ENCODE assay signal across 8 cellular contexts in the genomic region with DNA sequence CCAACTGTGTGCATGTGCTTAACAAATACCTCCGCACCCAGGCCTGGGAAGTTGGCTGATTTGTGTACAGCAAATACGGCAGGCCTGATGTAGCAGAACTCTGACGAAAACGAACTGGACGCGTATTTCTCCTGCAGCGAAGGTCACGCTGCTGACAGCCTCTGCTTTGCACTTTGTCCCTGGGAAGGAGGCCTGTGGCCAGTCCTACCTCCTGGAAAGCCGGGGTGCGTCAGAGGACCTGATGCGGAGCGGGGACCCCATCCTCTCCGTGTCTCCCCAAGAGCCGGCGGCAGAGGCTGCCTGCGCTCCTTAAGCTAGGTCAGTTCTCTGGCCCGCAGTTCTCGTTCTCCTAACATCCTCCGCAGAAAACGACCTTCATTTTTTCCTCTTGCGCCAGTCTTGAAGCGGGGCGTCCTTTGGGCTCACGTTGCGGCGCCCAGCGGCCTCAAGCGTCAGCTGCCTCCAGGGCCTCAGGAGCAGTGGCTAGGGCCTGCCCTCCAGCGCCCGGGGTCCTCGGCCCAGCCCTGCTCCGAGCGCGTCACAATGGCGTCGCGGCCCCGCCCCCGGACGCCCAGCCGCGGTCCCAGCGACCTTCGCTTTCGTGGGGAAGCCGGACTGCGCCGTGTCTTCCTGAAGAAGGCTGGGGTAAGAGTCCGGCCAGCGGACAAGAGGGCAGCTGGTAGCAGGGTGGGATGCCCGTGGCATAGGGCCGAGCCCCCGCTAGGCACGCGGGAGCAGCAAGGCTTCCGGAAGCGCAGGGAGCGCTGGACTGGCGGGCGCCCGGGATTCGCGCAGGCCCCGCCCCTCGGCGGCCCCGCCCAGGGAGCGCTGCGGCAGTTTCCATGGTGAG. TPM values are rescaled to one million over a fixed set of nuclear protein-coding genes. Genes with fewer than 3 reads are reported as not detected.
DNase-seq lines count a peak whose midpoint lies in the region; ATAC-seq and TF ChIP-seq lines count a peak whose summit lies in the region.

A gene (plus strand): TSS at position 821 of the 850 bp plus-strand sequence. CDS start 38,703 bp downstream, outside the sequence.

- peak within 1 kb of the TSS; percentile 94 for H3K4me3 Mint-ChIP-seq in CD8-positive, alpha-beta T cell

- H3K27me3 Mint-ChIP-seq in CD8-positive, alpha-beta T cell (ENCODE audit: low read depth): no peaks in the 10 kb centered on the region

- POLR2A ChIA-PET in CD8-positive, alpha-beta T cell (lab: Charles Lee): interaction anchor here (0.6 to 2.5 kb wide), 9 partner anchors 11 to 385 kb away, joined by 3 to 17 read pairs (median 4); a partner anchor contains a TSS

- CTCF ChIA-PET in CD8-positive, alpha-beta T cell (lab: Charles Lee): interaction anchor here (1.2 to 2.1 kb wide), 4 partner anchors 8 to 75 kb away, joined by 3 to 8 read pairs (median 6); no protein-coding TSS in a partner anchor

- peak within 1 kb of the TSS; percentile 100 for H3K27ac ChIP-seq in CD8-positive, alpha-beta T cell (ENCODE audit: low read depth, low read length)
- peak within 1 kb of the TSS; percentile 98 for H3K27ac ChIP-seq in mesodermal cell (ENCODE audit: low read depth, low read length, severe bottlenecking)

- 8 to 13% methylated on average over 42 to 43 of the region's 69 CpGs for WGBS in mesodermal cell (ENCODE audit: insufficient coverage in 2 of 2), 2 experiments

- peak within 1 kb of the TSS; percentile 98 for H3K9ac ChIP-seq in endocrine pancreas (ENCODE audit: control insufficient read depth, insufficient read depth, low read length)

- no peaks in the 10 kb centered on the region for H3K9me3 Mint-ChIP-seq in CD8-positive, alpha-beta T cell

- no peaks in the 10 kb centered on the region for H3K27me3 ChIP-seq in CD8-positive, alpha-beta T cell (ENCODE audit: insufficient read depth, low read length)
- H3K27me3 ChIP-seq in endocrine pancreas (ENCODE audit: control insufficient read depth, insufficient read depth, low read length): no peaks in the 10 kb centered on the region

- H3K36me3 ChIP-seq in CD8-positive, alpha-beta T cell (ENCODE audit: insufficient read depth, low read length): no peaks in the 10 kb centered on the region
- H3K36me3 ChIP-seq in endocrine pancreas (ENCODE audit: control insufficient read depth, insufficient read depth, low read length) (no peaks in the 10 kb centered on the region), mesodermal cell (ENCODE audit: control insufficient read depth, insufficient read depth, low read length) (no peaks in the 10 kb centered on the region)

- peaks cover 18% of the 10 kb centered on the region for H3K4me1 ChIP-seq in CD8-positive, alpha-beta T cell (ENCODE audit: insufficient read depth, low read length)
- H3K4me1 ChIP-seq in endocrine pancreas (ENCODE audit: control insufficient read depth, insufficient read depth, low read length) (no peaks in the 10 kb centered on the region), mesodermal cell (ENCODE audit: control insufficient read depth, insufficient read depth, low read length, poor library complexity, severe bottlenecking) (no peaks in the 10 kb centered on the region)

- no peaks in the 10 kb centered on the region for H3K9me3 ChIP-seq in CD8-positive, alpha-beta T cell (ENCODE audit: low read length)
- no peaks in the 10 kb centered on the region for H3K9me3 ChIP-seq in endocrine pancreas (ENCODE audit: control insufficient read depth, low read length)
- no peaks in the 10 kb centered on the region for H3K9me3 ChIP-seq in mesodermal cell (ENCODE audit: control insufficient read depth, low read length)

- peaks cover 6% of the 10 kb centered on the region for H3K36me3 Mint-ChIP-seq in CD8-positive, alpha-beta T cell

- TF ChIP-seq CTCF in CD8-positive, alpha-beta T cell (IDR thresholded peaks at IDR 0.05): no peak

- DNase-seq in CD8-positive, alpha-beta T cell: peak; percentile 80 to 92 (median 87)
- DNase-seq in NOMO-1 (lab: John Stamatoyannopoulos, UW; ENCODE audit: unreplicated experiment in 2 of 2): peak; percentile 88 to 95
- DNase-seq in activated CD8-positive, alpha-beta memory T cell treated with anti-CD3 and anti-CD28 coated beads, Interleukin-2, amount 50 U/mL, for 24 hours (ENCODE audit: extremely low read depth): peak; percentile 60
- DNase-seq in stimulated activated CD8-positive, alpha-beta memory T cell treated with anti-CD3 and anti-CD28 coated beads, Interleukin-15, amount 100 ng/mL, for 24 hours (ENCODE audit: low read depth): peak; percentile 73

- peak within 1 kb of the TSS; percentile 99 for H3K4me3 ChIP-seq in CD8-positive, alpha-beta T cell (ENCODE audit: low read depth, low read length)
- H3K4me3 ChIP-seq in endocrine pancreas (ENCODE audit: control insufficient read depth, insufficient read depth, low read length): peak within 1 kb of the TSS; percentile 75
- H3K4me3 ChIP-seq in mesodermal cell (ENCODE audit: extremely low read depth, insufficient read depth, low read length, poor library complexity, severe bottlenecking): peak within 1 kb of the TSS; percentile 65

- peaks cover 26% of the 10 kb centered on the region for H3K4me1 Mint-ChIP-seq in CD8-positive, alpha-beta T cell (ENCODE audit: low read depth)

- peak within 1 kb of the TSS; percentile 97 for H3K27ac Mint-ChIP-seq in CD8-positive, alpha-beta T cell

- peak; percentile 86 for ATAC-seq in CD8-positive, alpha-beta T cell
- ATAC-seq in GM19351 (IDR thresholded peaks at IDR 0.05; ENCODE audit: unreplicated experiment) (peak; percentile 95), HG03469 (IDR thresholded peaks at IDR 0.05; ENCODE audit: unreplicated experiment) (peak; percentile 92)

- intact Hi-C loops in CD8-positive, alpha-beta T cell (cut with DNase I, micrococcal nuclease): loop anchor here (1.0 to 5.0 kb wide), 6 partner anchors 16 to 298 kb away; a partner anchor contains a TSS

RNA-seq across cellular contexts. Expression of the gene that starts here (rescaled TPM):
- total RNA-seq in CD8-positive, alpha-beta T cell: 1 to 10 TPM; 7.3 to 8.9 TPM
- 6.4 TPM for polyA plus RNA-seq in mesodermal cell (2013, experiment 1 of 2)
- 4.4 TPM for polyA plus RNA-seq in mesodermal cell (2013, experiment 2 of 2)

Comparison
In these comparisons a context has a peak if more than half of its experiments do, and no peak if none do; other contexts are left out.
1. Peak in every context shown above with its lines: DNase-seq, ATAC-seq, H3K4me3 ChIP-seq and H3K27ac ChIP-seq.